In the genomic region with DNA sequence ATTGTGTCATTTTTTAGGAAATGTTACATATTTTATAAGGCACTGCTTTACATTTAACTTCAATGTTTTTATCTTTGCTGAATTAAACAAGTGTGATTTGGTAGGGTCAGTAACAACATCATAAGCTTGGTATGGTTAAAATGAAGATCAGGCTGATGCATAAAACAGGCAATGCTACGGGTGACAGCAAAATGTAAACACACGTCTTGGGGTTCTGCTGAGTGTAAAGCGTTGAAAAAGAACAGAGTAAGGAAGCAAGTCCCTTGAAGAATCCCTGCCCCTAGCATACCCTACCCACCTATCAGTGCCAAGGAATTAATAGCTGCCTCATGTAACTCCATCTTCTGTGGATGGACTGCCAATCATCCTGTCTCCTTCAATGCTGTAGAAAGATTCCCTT, we compare ENCODE assay signal across 27 cellular contexts.
"Had no signal": no experiment of that assay in that cellular context is flagged by ENCODE, and none has a peak within 500 bp of the region (broad histone marks: within the 10 kb centered on the region; RNA-seq: fewer than 3 reads in every experiment).

No MANE protein-coding gene starts in this region.

- H3K27me3 ChIP-seq: neural progenitor cell, pancreas, right lobe of liver, spleen, thyroid gland, tibial nerve, upper lobe of right lung, uterus had no signal

- H3K36me3 Mint-ChIP-seq: naive thymus-derived CD4-positive, alpha-beta T cell; natural killer cell; neural progenitor cell; stimulated activated memory B cell treated with anti-CD40 and anti-IgM and Interleukin-4, amounts not matched to agents 10 μg/mL and 1 μg/mL and 100 μg/mL, for 72 hours had no signal

- H3K27me3 Mint-ChIP-seq: naive thymus-derived CD4-positive, alpha-beta T cell; stimulated activated memory B cell treated with anti-CD40 and anti-IgM and Interleukin-4, amounts not matched to agents 10 μg/mL and 1 μg/mL and 100 μg/mL, for 72 hours; stimulated activated naive CD8-positive, alpha-beta T cell treated with anti-CD3 and anti-CD28 coated beads, Interleukin-15, Interleukin-2, amounts not matched to agents 100 ng/mL and 50 ng/mL, for 24 hours; type B pancreatic cell had no signal

- ATAC-seq: naive thymus-derived CD4-positive, alpha-beta T cell; natural killer cell; pancreas; right cardiac atrium; right lobe of liver; stimulated activated memory B cell treated with anti-CD40 and anti-IgM and Interleukin-4, amounts not matched to agents 10 μg/mL and 1 μg/mL and 100 μg/mL, for 72 hours; upper lobe of right lung had no signal

- H3K9ac ChIP-seq: neural progenitor cell had no signal

- H3K9me3 ChIP-seq: pancreas, prostate gland, right lobe of liver, spleen, thoracic aorta, thyroid gland, tibial nerve, upper lobe of right lung, uterus had no signal

- H3K9me3 Mint-ChIP-seq: stimulated activated naive CD8-positive, alpha-beta T cell treated with anti-CD3 and anti-CD28 coated beads, Interleukin-15, Interleukin-2, amounts not matched to agents 100 ng/mL and 50 ng/mL, for 24 hours had no signal

- FAIRE-seq: pancreas had no signal

- H3K4me1 ChIP-seq: neural progenitor cell, pancreas, prostate gland, right lobe of liver, spleen, stomach, thyroid gland, tibial nerve, upper lobe of right lung, uterus had no signal

- H3K27ac Mint-ChIP-seq: naive thymus-derived CD4-positive, alpha-beta T cell; natural killer cell; nephron; neural progenitor cell; stimulated activated memory B cell treated with anti-CD40 and anti-IgM and Interleukin-4, amounts not matched to agents 10 μg/mL and 1 μg/mL and 100 μg/mL, for 72 hours; stimulated activated naive CD8-positive, alpha-beta T cell treated with anti-CD3 and anti-CD28 coated beads, Interleukin-15, Interleukin-2, amounts not matched to agents 100 ng/mL and 50 ng/mL, for 24 hours; type B pancreatic cell had no signal

- DNase-seq: naive thymus-derived CD4-positive, alpha-beta T cell; natural killer cell; occipital lobe; pancreas; right cardiac atrium; right lobe of liver; spleen; stimulated activated CD4-positive, alpha-beta T cell treated with anti-CD3 and anti-CD28 coated beads, Interleukin-12 subunit alpha, Interleukin-12 subunit beta, amount 100 ng/mL, for 4 hours; stimulated activated CD4-positive, alpha-beta T cell treated with anti-CD3 and anti-CD28 coated beads, Interleukin-1b, Interleukin-23, amount 100 ng/mL, for 48 hours; stimulated activated CD4-positive, alpha-beta T cell treated with anti-CD3 and anti-CD28 coated beads, Interleukin-4, amount 100 ng/mL, for 1 hour; stimulated activated CD4-positive, alpha-beta T cell treated with anti-CD3 and anti-CD28 coated beads, Interleukin-4, amount 100 ng/mL, for 4 hours; stimulated activated CD8-positive, alpha-beta memory T cell treated with anti-CD3 and anti-CD28 coated beads, Interleukin-4, amount 100 ng/mL, for 48 hours; stimulated activated naive CD4-positive, alpha-beta T cell treated with Interleukin-2 at 50 U/mL for 16 hours; stomach; thyroid gland; upper lobe of right lung; uterus had no signal

- H3K27ac ChIP-seq: neural progenitor cell, pancreas, prostate gland, right lobe of liver, skin epidermis, spleen, stomach, thoracic aorta, thyroid gland, tibial nerve, upper lobe of right lung, uterus had no signal

- H3K36me3 ChIP-seq: neural progenitor cell, pancreas, prostate gland, right lobe of liver, spleen, stomach, thoracic aorta, thyroid gland, tibial nerve, upper lobe of right lung, uterus had no signal

- H3K4me3 Mint-ChIP-seq: naive thymus-derived CD4-positive, alpha-beta T cell; natural killer cell; nephron; neural progenitor cell; stimulated activated memory B cell treated with anti-CD40 and anti-IgM and Interleukin-4, amounts not matched to agents 10 μg/mL and 1 μg/mL and 100 μg/mL, for 72 hours; stimulated activated naive CD8-positive, alpha-beta T cell treated with anti-CD3 and anti-CD28 coated beads, Interleukin-15, Interleukin-2, amounts not matched to agents 100 ng/mL and 50 ng/mL, for 24 hours; type B pancreatic cell had no signal

- H3K4me1 Mint-ChIP-seq: naive thymus-derived CD4-positive, alpha-beta T cell; natural killer cell; nephron; stimulated activated memory B cell treated with anti-CD40 and anti-IgM and Interleukin-4, amounts not matched to agents 10 μg/mL and 1 μg/mL and 100 μg/mL, for 72 hours had no signal

- H3K4me3 ChIP-seq: neural progenitor cell, pancreas, prostate gland, right lobe of liver, skin epidermis, smooth muscle cell, spleen, stomach, thoracic aorta, thyroid gland, tibial nerve, upper lobe of right lung, uterus had no signal
